8 cellular contexts compared by ENCODE assay signal in the genomic region with DNA sequence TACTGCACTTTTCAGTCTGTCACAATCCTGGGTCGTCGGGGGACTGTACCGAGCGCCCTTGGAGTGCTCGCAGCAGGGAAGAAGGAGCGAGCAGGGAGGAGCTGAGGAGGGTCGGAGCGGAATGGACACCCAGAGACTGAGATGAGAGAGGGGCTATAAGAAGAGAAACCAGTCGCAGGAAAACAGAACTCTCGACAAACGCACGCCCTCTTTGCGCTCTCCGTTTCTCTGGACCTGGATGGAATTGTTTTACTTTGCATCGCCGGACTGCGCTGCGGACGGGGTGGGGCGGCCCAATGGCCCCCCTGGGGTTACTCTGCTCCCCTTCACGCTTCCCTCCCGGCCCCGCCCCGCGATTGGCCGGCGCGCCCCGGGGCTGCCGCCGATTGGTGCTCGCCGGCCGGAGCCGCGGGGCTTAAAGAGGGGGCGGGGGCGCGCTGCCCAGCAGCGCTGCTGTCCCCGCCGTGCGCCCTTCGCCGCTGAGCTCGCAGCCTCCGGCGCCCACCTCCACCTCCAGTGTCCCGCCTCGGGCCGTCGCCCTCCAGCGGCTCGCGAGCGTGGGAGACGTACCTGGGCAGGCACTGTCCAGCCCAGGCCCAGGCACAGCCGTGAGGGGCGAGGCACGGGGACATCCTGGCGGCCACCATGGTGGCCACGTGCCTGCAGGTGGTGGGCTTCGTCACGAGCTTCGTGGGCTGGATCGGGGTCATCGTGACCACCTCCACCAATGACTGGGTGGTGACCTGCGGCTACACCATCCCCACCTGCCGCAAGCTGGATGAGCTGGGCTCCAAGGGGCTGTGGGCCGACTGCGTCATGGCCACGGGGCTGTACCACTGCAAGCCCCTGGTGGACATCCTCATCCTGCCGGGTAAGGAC. TPM values are rescaled to one million over a fixed set of nuclear protein-coding genes. Genes with fewer than 3 reads are reported as not detected.
DNase-seq lines count a peak whose midpoint lies in the region; ATAC-seq and TF ChIP-seq lines count a peak whose summit lies in the region.

Gene CLDN11 (plus strand): TSS at position 447 of the 879 bp plus-strand sequence. CDS start 199 bp downstream, at position 646.

- DNase-seq in NCI-H1417 (lab: John Stamatoyannopoulos, UW) (peak; percentile 50 to 69 (median 66)), NCI-H1417 treated with DMSO at 0.1 percent for 48 hours (lab: John Stamatoyannopoulos, UW) (no peak), NCI-H526 (lab: John Stamatoyannopoulos, UW) (peak; percentile 72 to 91), ecto neural progenitor cell (ENCODE audit: low spot score) (peak; percentile 76), NCI-H446 treated with DMSO at 0.1 percent for 48 hours (lab: John Stamatoyannopoulos, UW) (no peak)
- no peak for DNase-seq in stimulated activated naive CD8-positive, alpha-beta T cell treated with anti-CD3 and anti-CD28 coated beads, Interleukin-15, amount 100 ng/mL, for 72 hours

- H3K27ac ChIP-seq in liver (ENCODE audit: low read depth in 1 of 2, low read length in 2 of 2): no peak within 1 kb of the TSS

- peak within 1 kb of the TSS; percentile 77 to 94 for H3K4me3 Mint-ChIP-seq in stimulated activated naive CD8-positive, alpha-beta T cell treated with anti-CD3 and anti-CD28 coated beads, Interleukin-15, amount 100 ng/mL, for 72 hours

- TF ChIP-seq CTCF in liver (IDR thresholded peaks at IDR 0.05; ENCODE audit: low read depth, low read length, missing input control): no peak

- peaks cover 0 to 4% (median 0%) of the 10 kb centered on the region in 4 donors for H3K27me3 ChIP-seq in liver (ENCODE audit: control insufficient read depth in 4 of 4, insufficient read depth in 4 of 4, low read length in 3 of 4)

- WGBS in liver: 7% methylated on average over 73 of the region's 73 CpGs

- peak; percentile 19 for ATAC-seq in stimulated activated naive CD8-positive, alpha-beta T cell treated with anti-CD3 and anti-CD28 coated beads, Interleukin-15, amount 100 ng/mL, for 72 hours
- ATAC-seq in GM21390 (IDR thresholded peaks at IDR 0.05; ENCODE audit: unreplicated experiment): no peak

- peaks cover 31% of the 10 kb centered on the region for H3K4me1 Mint-ChIP-seq in stimulated activated naive CD8-positive, alpha-beta T cell treated with anti-CD3 and anti-CD28 coated beads, Interleukin-15, amount 100 ng/mL, for 72 hours

- no peaks in the 10 kb centered on the region for H3K9me3 Mint-ChIP-seq in stimulated activated naive CD8-positive, alpha-beta T cell treated with anti-CD3 and anti-CD28 coated beads, Interleukin-15, amount 100 ng/mL, for 72 hours

- H3K36me3 ChIP-seq in liver (ENCODE audit: control insufficient read depth in 4 of 4, insufficient read depth in 3 of 4, low read depth in 1 of 4, low read length in 3 of 4): no peaks in the 10 kb centered on the region

- H3K9ac ChIP-seq in liver (ENCODE audit: low read depth in 1 of 2, low read length in 2 of 2): no peak within 1 kb of the TSS

- H3K27me3 Mint-ChIP-seq in stimulated activated naive CD8-positive, alpha-beta T cell treated with anti-CD3 and anti-CD28 coated beads, Interleukin-15, amount 100 ng/mL, for 72 hours: peaks cover 51% of the 10 kb centered on the region

- H3K9me3 ChIP-seq in liver (ENCODE audit: control insufficient read depth in 4 of 4, low read length in 3 of 4): no peaks in the 10 kb centered on the region

- H3K27ac Mint-ChIP-seq in stimulated activated naive CD8-positive, alpha-beta T cell treated with anti-CD3 and anti-CD28 coated beads, Interleukin-15, amount 100 ng/mL, for 72 hours: no peak within 1 kb of the TSS

- no peak for TF ChIP-seq RAD21 in liver (IDR thresholded peaks at IDR 0.05)

- peaks cover 0 to 17% (median 10%) of the 10 kb centered on the region in 4 donors for H3K4me1 ChIP-seq in liver (ENCODE audit: control insufficient read depth in 4 of 4, insufficient read depth in 4 of 4, low read length in 3 of 4)

- H3K4me3 ChIP-seq in liver (ENCODE audit: low read depth in 1 of 3, low read length in 3 of 3): peak within 1 kb of the TSS; percentile 18 to 57 (median 48)

TF ChIP-seq in liver, 16 proteins besides CTCF, POLR2A, EP300 and RAD21:
- TF ChIP-seq GABPA (IDR thresholded peaks at IDR 0.05 in 1 of 2, conservative IDR thresholded peaks at IDR 0.05 in 1 of 2): no peak
- TF ChIP-seq SP1 (IDR thresholded peaks at IDR 0.05): no peak
- TF ChIP-seq NR2F2 (IDR thresholded peaks at IDR 0.05): no peak
- no peak for TF ChIP-seq MAX (IDR thresholded peaks at IDR 0.05)
- TF ChIP-seq YY1 (IDR thresholded peaks at IDR 0.05): no peak
- no peak for TF ChIP-seq HNF4A (conservative IDR thresholded peaks at IDR 0.05)

RNA-seq across cellular contexts. Expression of gene CLDN11, which starts in this region (rescaled TPM):
- total RNA-seq in liver: 1 to 10 TPM in 1 of 2 donors, under 1 TPM in 1; 0.28 to 3.3 TPM
- polyA plus RNA-seq in liver: 1 to 10 TPM; 1.6 to 2.2 TPM

Comparison
In these comparisons a context has a peak if more than half of its experiments do, and no peak if none do; other contexts are left out.
1. DNase-seq: peak in NCI-H1417 (3 of 3), NCI-H526 (2 of 2) and ecto neural progenitor cell (single experiment); none in NCI-H1417 treated with DMSO at 0.1 percent for 48 hours (single experiment), stimulated activated naive CD8-positive, alpha-beta T cell treated with anti-CD3 and anti-CD28 coated beads, Interleukin-15, amount 100 ng/mL, for 72 hours (0 of 2) and NCI-H446 treated with DMSO at 0.1 percent for 48 hours (single experiment).